12 cellular contexts compared by ENCODE assay signal in genomic region chr2:217905395-217905794, GRCh38.
DNase-seq lines count a peak whose midpoint lies in the region; ATAC-seq and TF ChIP-seq lines count a peak whose summit lies in the region.
"Had no signal": no experiment of that assay in that cellular context is flagged by ENCODE, and none has a peak within 500 bp of the region (broad histone marks: within the 10 kb centered on the region; RNA-seq: fewer than 3 reads in every experiment).

No MANE protein-coding gene starts in this region.

- no peaks in the 10 kb centered on the region for H3K36me3 ChIP-seq in uterus

- DNase-seq in chondrocyte (ENCODE audit: low spot score) (no peak), inferior parietal cortex (ENCODE audit: extremely low spot score) (peak; percentile 27), putamen (ENCODE audit: low spot score) (peak; percentile 71), uterus (peak; percentile 49 to 56)
- DNase-seq in effector CD8-positive, alpha-beta T cell (lab: John Stamatoyannopoulos, UW) = no peak
- DNase-seq: endodermal cell, NCI-H1105 treated with DMSO at 0.1 percent for 48 hours, nephron progenitor cell had no signal

- TF ChIP-seq CTCF in chondrocyte (IDR thresholded peaks at IDR 0.05) (no peak), uterus (IDR thresholded peaks at IDR 0.05) (no peak)

- H3K4me1 ChIP-seq in uterus = peaks cover 34 to 65% of the 10 kb centered on the region in 2 donors

- peak in 1 of 2 donors; percentile 17 for TF ChIP-seq POLR2A in uterus (IDR thresholded peaks at IDR 0.05)

- H3K4me3 Mint-ChIP-seq in chondrocyte (ENCODE audit: unreplicated experiment) = no peak overlapping the region
- H3K4me3 Mint-ChIP-seq: endodermal cell; nephron progenitor cell; T-helper 1 cell treated with Interleukin-12 subunit alpha and Interleukin-12 subunit beta and Interleukin-4 antibody, amounts not matched to agents 30 μg/mL and 1 μg/mL, for 36 hours had no signal

- no peaks in the 10 kb centered on the region for H3K27me3 ChIP-seq in uterus

- no peaks in the 10 kb centered on the region for H3K27me3 Mint-ChIP-seq in chondrocyte (ENCODE audit: low read depth)

- H3K27ac ChIP-seq in uterus = peak overlapping the region; percentile 92 to 97

- H3K9me3 ChIP-seq in uterus = no peaks in the 10 kb centered on the region

- no peaks in the 10 kb centered on the region for H3K9me3 Mint-ChIP-seq in chondrocyte (ENCODE audit: low read depth)
- H3K9me3 Mint-ChIP-seq: endodermal cell; nephron progenitor cell; T-helper 1 cell treated with Interleukin-12 subunit alpha and Interleukin-12 subunit beta and Interleukin-4 antibody, amounts not matched to agents 30 μg/mL and 1 μg/mL, for 36 hours had no signal

- H3K36me3 Mint-ChIP-seq in chondrocyte (ENCODE audit: low read depth) = peaks cover 16% of the 10 kb centered on the region

- H3K4me3 ChIP-seq in uterus = no peak overlapping the region
- H3K4me3 ChIP-seq: GM12878 had no signal

- H3K27ac Mint-ChIP-seq in chondrocyte (ENCODE audit: unreplicated experiment) = peak overlapping the region; percentile 89
- H3K27ac Mint-ChIP-seq: endodermal cell; T-helper 1 cell treated with Interleukin-12 subunit alpha and Interleukin-12 subunit beta and Interleukin-4 antibody, amounts not matched to agents 30 μg/mL and 1 μg/mL, for 36 hours had no signal

- ATAC-seq in GM18907 (IDR thresholded peaks at IDR 0.05; ENCODE audit: unreplicated experiment) (no peak), HG03135 (IDR thresholded peaks at IDR 0.05; ENCODE audit: unreplicated experiment) (no peak)
- ATAC-seq: GM12878 had no signal

- intact Hi-C loops in uterus (cut with DNase I; ENCODE audit: low total_unique reads) = no loop called here

- H3K4me1 Mint-ChIP-seq in chondrocyte (ENCODE audit: low read depth) = peaks cover 90% of the 10 kb centered on the region

Comparison
In these comparisons a context has a peak if more than half of its experiments do, and no peak if none do; other contexts are left out.
1. DNase-seq: peak in inferior parietal cortex (single experiment), putamen (single experiment) and uterus (2 of 2); none in chondrocyte (single experiment) and effector CD8-positive, alpha-beta T cell (single experiment).